Comparison of ENCODE assay signal across 12 cellular contexts in the genomic region with DNA sequence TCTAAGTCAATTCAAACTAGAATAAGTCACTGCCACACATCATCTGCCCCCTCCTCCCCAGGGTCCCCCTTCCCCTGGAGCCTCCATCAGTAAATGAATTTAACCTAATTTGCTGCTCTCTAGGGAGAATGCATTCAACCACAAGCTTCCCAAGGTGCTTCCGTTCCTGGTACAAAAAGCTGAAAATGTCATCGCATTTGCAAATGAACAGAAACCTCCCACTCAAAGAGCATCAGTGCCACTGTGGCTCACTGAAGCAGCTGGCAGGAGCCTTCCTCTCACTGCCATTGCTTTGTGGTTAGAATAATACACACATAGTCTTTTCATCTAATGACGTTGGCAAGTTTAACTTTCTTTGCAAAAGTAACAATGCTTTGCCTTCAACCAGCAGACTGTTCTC.
DNase-seq lines count a peak whose midpoint lies in the region; ATAC-seq and TF ChIP-seq lines count a peak whose summit lies in the region.
"Had no signal": no experiment of that assay in that cellular context is flagged by ENCODE, and none has a peak within 500 bp of the region (broad histone marks: within the 10 kb centered on the region; RNA-seq: fewer than 3 reads in every experiment).

No MANE protein-coding gene starts in this region.

- ATAC-seq in GM19452 (IDR thresholded peaks at IDR 0.05; ENCODE audit: unreplicated experiment) = peak; percentile 62
- ATAC-seq in HG03280 (IDR thresholded peaks at IDR 0.05; ENCODE audit: unreplicated experiment) = peak; percentile 49

- peak; percentile 61 for DNase-seq in DMS79 treated with DMSO at 0.1 percent for 48 hours (lab: John Stamatoyannopoulos, UW)
- DNase-seq in endodermal cell = no peak
- DNase-seq in NCI-H2171 (lab: John Stamatoyannopoulos, UW) = no peak
- DNase-seq in NOMO-1 (lab: John Stamatoyannopoulos, UW; ENCODE audit: unreplicated experiment in 2 of 2) = no peak
- no peak for DNase-seq in esophagus squamous epithelium (lab: John Stamatoyannopoulos, UW)
- DNase-seq in CD14-positive monocyte (ENCODE audit: low spot score) = no peak
- DNase-seq: activated naive CD4-positive, alpha-beta T cell treated with anti-CD3 and anti-CD28 coated beads, Interleukin-2, amount 50 U/mL, for 16 hours; left ventricle myocardium inferior; NCI-H2081 treated with DMSO at 0.1 percent for 48 hours; small intestine had no signal

- H3K27me3 ChIP-seq in endodermal cell (ENCODE audit: control insufficient read depth, insufficient read depth, low read length, poor library complexity, severe bottlenecking) (peaks cover 5% of the 10 kb centered on the region), esophagus squamous epithelium (peaks cover 0 to 6% (median 0%) of the 10 kb centered on the region in 4 donors)

- H3K4me1 ChIP-seq in endodermal cell (ENCODE audit: control insufficient read depth, insufficient read depth, low read length) (no peaks in the 10 kb centered on the region), esophagus squamous epithelium (no peaks in the 10 kb centered on the region)

- H3K27me3 Mint-ChIP-seq in endodermal cell (ENCODE audit: insufficient read depth) = no peaks in the 10 kb centered on the region
- H3K27me3 Mint-ChIP-seq in CD14-positive monocyte (ENCODE audit: low read depth in 3 of 3) = peaks cover 0 to 1% (median 0%) of the 10 kb centered on the region in 3 donors

- 27 to 49% methylated on average over 3 of the region's 3 CpGs for WGBS in endodermal cell (ENCODE audit: insufficient coverage in 1 of 2, insufficient read length in 1 of 2), 2 experiments
- WGBS in esophagus squamous epithelium, 2 donors = 29 to 44% methylated on average over 3 of the region's 3 CpGs

- H3K9me3 Mint-ChIP-seq in endodermal cell (no peaks in the 10 kb centered on the region), CD14-positive monocyte (no peaks in the 10 kb centered on the region)

- H3K36me3 ChIP-seq in endodermal cell (ENCODE audit: control insufficient read depth, insufficient read depth, low read length) = no peaks in the 10 kb centered on the region
- no peaks in the 10 kb centered on the region for H3K36me3 ChIP-seq in esophagus squamous epithelium
- H3K36me3 ChIP-seq: left ventricle myocardium inferior had no signal

- H3K4me3 ChIP-seq in endodermal cell (ENCODE audit: low read length) = no peak overlapping the region
- no peak overlapping the region for H3K4me3 ChIP-seq in esophagus squamous epithelium
- H3K4me3 ChIP-seq: left ventricle myocardium inferior had no signal

- H3K9ac ChIP-seq in endodermal cell (ENCODE audit: extremely low read depth, low read length, poor library complexity, severe bottlenecking) = no peak overlapping the region

- no peak for TF ChIP-seq POLR2A in esophagus squamous epithelium (IDR thresholded peaks at IDR 0.05)

- intact Hi-C loops in esophagus squamous epithelium (cut with DNase I) = no loop called here
- intact Hi-C loops in CD14-positive monocyte (cut with micrococcal nuclease) = no loop called here

- no peaks in the 10 kb centered on the region for H3K9me3 ChIP-seq in endodermal cell (ENCODE audit: control insufficient read depth, low read length)
- H3K9me3 ChIP-seq in esophagus squamous epithelium = no peaks in the 10 kb centered on the region
- H3K9me3 ChIP-seq: left ventricle myocardium inferior had no signal

- H3K27ac Mint-ChIP-seq in endodermal cell = no peak overlapping the region
- H3K27ac Mint-ChIP-seq in CD14-positive monocyte = no peak overlapping the region

- H3K4me1 Mint-ChIP-seq in endodermal cell (peaks cover 7% of the 10 kb centered on the region), CD14-positive monocyte (peaks cover 22% of the 10 kb centered on the region)

- H3K36me3 Mint-ChIP-seq in endodermal cell (ENCODE audit: low read depth) (no peaks in the 10 kb centered on the region), CD14-positive monocyte (no peaks in the 10 kb centered on the region)

- no peak overlapping the region for H3K4me3 Mint-ChIP-seq in endodermal cell
- H3K4me3 Mint-ChIP-seq in CD14-positive monocyte = no peak overlapping the region

- H3K27ac ChIP-seq in endodermal cell (ENCODE audit: low read depth, low read length) (peak overlapping the region; percentile 34), esophagus squamous epithelium (no peak overlapping the region)
- H3K27ac ChIP-seq: left ventricle myocardium inferior had no signal

- no peak for TF ChIP-seq CTCF in endodermal cell (conservative IDR thresholded peaks at IDR 0.05)
- TF ChIP-seq CTCF in esophagus squamous epithelium (IDR thresholded peaks at IDR 0.05) = no peak
- no peak for TF ChIP-seq CTCF in CD14-positive monocyte (IDR thresholded peaks at IDR 0.05)
